ENCODE assay signal across 8 cellular contexts in genomic region chr13:46053162-46054012, GRCh38. TPM values are rescaled to one million over a fixed set of nuclear protein-coding genes. Genes with fewer than 3 reads are reported as not detected.
DNase-seq lines count a peak whose midpoint lies in the region; ATAC-seq and TF ChIP-seq lines count a peak whose summit lies in the region.

No MANE protein-coding gene starts in this region.

- no peaks in the 10 kb centered on the region for H3K9me2 ChIP-seq in PC-3 (replicated peaks; ENCODE audit: low read length)

- no peak overlapping the region for H2BK120ac ChIP-seq in trophoblast cell (ENCODE audit: insufficient read depth, low read length, poor library complexity)

- no peaks in the 10 kb centered on the region for H3K4me1 Mint-ChIP-seq in Calu3 (ENCODE audit: low read depth, unreplicated experiment)

- no peaks in the 10 kb centered on the region for H3K27me3 Mint-ChIP-seq in Calu3 (ENCODE audit: unreplicated experiment)

- H3K4me2 ChIP-seq in PC-3 (ENCODE audit: low read length): peak overlapping the region; percentile 79
- peak overlapping the region; percentile 87 for H3K4me2 ChIP-seq in trophoblast cell (ENCODE audit: low read length)

- no peak overlapping the region for H4K12ac ChIP-seq in trophoblast cell (ENCODE audit: low read depth, low read length)

- H3K4ac ChIP-seq in trophoblast cell (ENCODE audit: low read depth, low read length): no peak overlapping the region

- intact Hi-C loops in Calu3 (cut with micrococcal nuclease; ENCODE audit: unreplicated experiment): loop anchor here (5.0 kb wide), 1 partner anchor 74 kb away; no protein-coding TSS in a partner anchor
- intact Hi-C loops in PC-3 (cut with micrococcal nuclease): loop anchor here (5.0 kb wide), 1 partner anchor 74 kb away; no protein-coding TSS in a partner anchor

- no peaks in the 10 kb centered on the region for H3K9me3 Mint-ChIP-seq in Calu3 (ENCODE audit: low read depth, unreplicated experiment)

- no peak for ATAC-seq in PC-3
- ATAC-seq in HG03469 (IDR thresholded peaks at IDR 0.05; ENCODE audit: unreplicated experiment): no peak
- ATAC-seq in GM21423 (IDR thresholded peaks at IDR 0.05; ENCODE audit: unreplicated experiment): no peak

- WGBS in esophagus, 2 donors: 18 to 21% methylated on average over 18 of the region's 18 CpGs
- no CpG with 5 or more reads among the region's 18 CpGs for WGBS in trophoblast cell (ENCODE audit: extremely low coverage, insufficient coverage, insufficient read length)

- peak overlapping the region; percentile 97 for H2AFZ ChIP-seq in PC-3 (ENCODE audit: low read length)
- H2AFZ ChIP-seq in trophoblast cell (ENCODE audit: insufficient read depth, low read length, poor library complexity): no peak overlapping the region

- H3K4me3 Mint-ChIP-seq in Calu3 (ENCODE audit: low read depth, unreplicated experiment): peak overlapping the region; percentile 82

- peaks cover 16% of the 10 kb centered on the region for H3K36me3 Mint-ChIP-seq in Calu3 (ENCODE audit: insufficient read depth, unreplicated experiment)

- H3K9me3 ChIP-seq in PC-3 (ENCODE audit: low read length): no peaks in the 10 kb centered on the region
- H3K9me3 ChIP-seq in esophagus (ENCODE audit: control insufficient read depth in 2 of 2, insufficient read depth in 1 of 2, low read depth in 1 of 2, low read length in 1 of 2): no peaks in the 10 kb centered on the region
- no peaks in the 10 kb centered on the region for H3K9me3 ChIP-seq in trophoblast cell (ENCODE audit: insufficient read depth, low read depth, low read length)

- no peak overlapping the region for H3K23ac ChIP-seq in trophoblast cell (ENCODE audit: low read length)

- peaks cover 41% of the 10 kb centered on the region for H3K79me2 ChIP-seq in PC-3 (ENCODE audit: low read length)
- H3K79me2 ChIP-seq in trophoblast cell (ENCODE audit: control insufficient read depth, insufficient read depth, low read length, poor library complexity): peaks cover 3% of the 10 kb centered on the region

- no peak overlapping the region for H3K18ac ChIP-seq in trophoblast cell (ENCODE audit: low read length)

- H3K27ac ChIP-seq in PC-3 (ENCODE audit: low read length) (no peak overlapping the region), esophagus (ENCODE audit: low read depth in 2 of 2, low read length in 1 of 2) (peak overlapping the region; percentile 93 to 95), trophoblast cell (ENCODE audit: low read depth, low read length) (no peak overlapping the region)

- no peak overlapping the region for H2BK12ac ChIP-seq in trophoblast cell (ENCODE audit: low read length)

- no peaks in the 10 kb centered on the region for H3F3A ChIP-seq in PC-3 (ENCODE audit: low read length, unreplicated experiment)

- BruUV-seq in Calu3 (replicated peaks; lab: Mats Ljungman, UMichigan): TSS peak; percentile 87
- TSS peak; percentile 83 for BruUV-seq in PC-3 (replicated peaks; lab: Mats Ljungman, UMichigan)

- POLR2A ChIA-PET in PC-3 (lab: Charles Lee; ENCODE audit: unreplicated experiment): interaction anchor here (0.6 kb wide), 1 partner anchor 126 kb away, joined by 3 read pairs; no protein-coding TSS in a partner anchor

- H4K20me1 ChIP-seq in PC-3 (ENCODE audit: low read length): peaks cover 10% of the 10 kb centered on the region; the same call in 1 of the 2 replicates

- H4K8ac ChIP-seq in trophoblast cell (ENCODE audit: low read depth, low read length): peak overlapping the region; percentile 36

- TF ChIP-seq CTCF in Calu3 (IDR thresholded peaks at IDR 0.05; ENCODE audit: unreplicated experiment) (no peak), PC-3 (conservative IDR thresholded peaks at IDR 0.05; ENCODE audit: low read depth, low read length) (no peak)

- CTCF ChIA-PET in Calu3 (lab: Charles Lee): no interaction called here
- CTCF ChIA-PET in PC-3 (lab: Charles Lee): no interaction called here

- peak overlapping the region; percentile 69 for H3K27ac Mint-ChIP-seq in Calu3 (ENCODE audit: unreplicated experiment)

- H3K79me1 ChIP-seq in trophoblast cell (ENCODE audit: low read length): peaks cover 3% of the 10 kb centered on the region

- H3K14ac ChIP-seq in trophoblast cell (ENCODE audit: low read length): no peak overlapping the region

- H3K4me3 ChIP-seq in PC-3 (ENCODE audit: low read length) (peak overlapping the region; percentile 98), esophagus (ENCODE audit: low read depth in 1 of 2, low read length in 2 of 2) (peak overlapping the region; percentile 94 to 100), trophoblast cell (ENCODE audit: low read depth, low read length) (peak overlapping the region; percentile 66)

- H4K91ac ChIP-seq in trophoblast cell (ENCODE audit: low read depth, low read length): no peak overlapping the region

- H2AK5ac ChIP-seq in trophoblast cell (ENCODE audit: low read length): no peak overlapping the region

- H3K27me3 ChIP-seq in PC-3 (ENCODE audit: low read length) (no peaks in the 10 kb centered on the region), esophagus (ENCODE audit: control insufficient read depth in 1 of 2, insufficient read depth in 2 of 2, low read length in 2 of 2) (no peaks in the 10 kb centered on the region), trophoblast cell (ENCODE audit: insufficient read depth, low read length) (no peaks in the 10 kb centered on the region)

- H3K4me1 ChIP-seq in PC-3 (ENCODE audit: insufficient read depth, low read length) (peaks cover 18% of the 10 kb centered on the region; the same call in 1 of the 2 replicates), esophagus (ENCODE audit: control insufficient read depth in 2 of 2, insufficient read depth in 2 of 2, low read length in 1 of 2) (no peaks in the 10 kb centered on the region), trophoblast cell (ENCODE audit: control insufficient read depth in 1 of 2, insufficient read depth in 2 of 2, low read length in 2 of 2) (no peaks in the 10 kb centered on the region)

- H3K9ac ChIP-seq in PC-3 (ENCODE audit: low read length): peak overlapping the region; percentile 93
- peak overlapping the region; percentile 64 for H3K9ac ChIP-seq in trophoblast cell (ENCODE audit: low read length)

- DNase-seq in Calu3 (no peak), PC-3 (no peak), trophoblast cell (peak in 1 of 2 donors; percentile 16), HuH-7.5 (ENCODE audit: low spot score) (no peak), NCI-H1436 (lab: John Stamatoyannopoulos, UW) (no peak)

- no peak overlapping the region for H2BK5ac ChIP-seq in trophoblast cell (ENCODE audit: low read depth, low read length, poor library complexity)

- H3K36me3 ChIP-seq in PC-3 (ENCODE audit: low read depth, low read length) (no peaks in the 10 kb centered on the region), esophagus (ENCODE audit: control insufficient read depth in 2 of 2, insufficient read depth in 2 of 2, low read length in 1 of 2) (no peaks in the 10 kb centered on the region), trophoblast cell (ENCODE audit: control insufficient read depth in 1 of 2, insufficient read depth in 2 of 2, low read length in 2 of 2) (no peaks in the 10 kb centered on the region)

RNA-seq across cellular contexts. Expression of gene ZC3H13, which starts 0.8 kb away (rescaled TPM):
- total RNA-seq in Calu3 (2022): 28.5 and 31.7 TPM in 2 replicates
- 9.5 and 14.0 TPM in 2 replicates for total RNA-seq in PC-3 (2014; rRNA removed)
- polyA plus RNA-seq in esophagus: 10 to 100 TPM in 1 of 2 donors, 1 to 10 TPM in 1; 7.9 to 10.3 TPM
- 36.0 and 37.7 TPM in 2 replicates for polyA plus RNA-seq in trophoblast cell (2013)

RNA-seq across cellular contexts. Expression of gene CPB2, which starts 51.4 kb away (rescaled TPM):
- total RNA-seq in Calu3 (2022) (not detected in 2 replicates), PC-3 (2014; rRNA removed) (not detected in 2 replicates)
- polyA plus RNA-seq in esophagus: not detected
- 0.07 and 0.12 TPM in 2 replicates for polyA plus RNA-seq in trophoblast cell (2013)

Comparison
In these comparisons a context has a peak if more than half of its experiments do, and no peak if none do; other contexts are left out.
1. H3K27ac ChIP-seq: peak in esophagus (2 of 2); none in PC-3 (single experiment) and trophoblast cell (single experiment).
2. Peak in every context shown above with its lines, with median percentiles within 50 percentile points of each other: H3K4me3 ChIP-seq.